Comparison of ENCODE assay signal across 12 cellular contexts in the genomic region with DNA sequence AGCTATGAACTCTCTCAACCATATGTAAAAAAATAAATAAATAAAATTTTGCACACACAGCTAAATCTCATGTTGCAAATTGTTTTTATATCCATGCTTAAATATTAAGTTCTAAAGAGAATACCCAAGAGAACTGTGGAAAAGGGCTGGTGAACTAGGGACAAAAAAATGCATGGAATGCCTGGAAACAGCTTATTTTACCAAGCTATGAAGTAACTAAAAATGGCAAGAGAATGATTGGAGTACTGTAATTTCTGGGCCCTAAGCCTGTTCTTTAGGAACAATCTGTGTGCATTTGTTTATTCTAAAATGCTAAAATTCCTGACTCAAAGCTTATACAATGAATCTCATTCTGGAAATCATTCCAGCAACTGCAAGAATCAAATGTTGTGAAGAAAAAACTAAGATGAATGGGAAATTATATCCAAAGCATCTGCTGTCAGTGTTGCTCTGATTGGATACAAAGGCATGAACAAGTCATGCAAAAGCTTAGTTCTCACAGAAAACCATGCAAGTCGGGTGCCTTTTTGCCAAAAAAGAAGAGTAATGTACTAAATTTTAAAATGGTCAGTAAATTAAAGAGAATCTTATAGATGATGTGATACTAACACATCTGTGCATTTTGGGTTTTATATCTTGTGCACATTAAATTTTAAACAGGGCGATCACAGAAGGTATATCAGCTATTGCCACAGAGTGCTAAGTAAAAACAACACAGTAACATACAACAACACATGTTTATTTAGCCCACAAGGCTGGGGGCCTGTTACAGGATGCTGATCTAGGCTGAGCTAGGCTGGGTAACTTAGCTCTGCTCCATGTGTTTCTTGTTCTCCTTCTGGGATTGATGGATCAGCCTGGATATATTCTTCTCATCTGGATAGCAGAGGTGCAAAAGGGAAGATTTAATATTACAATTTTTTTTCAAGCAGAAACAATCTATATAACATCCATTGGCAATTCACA.
DNase-seq lines count a peak whose midpoint lies in the region; ATAC-seq and TF ChIP-seq lines count a peak whose summit lies in the region.
"Had no signal": no experiment of that assay in that cellular context is flagged by ENCODE, and none has a peak within 500 bp of the region (broad histone marks: within the 10 kb centered on the region; RNA-seq: fewer than 3 reads in every experiment).

No MANE protein-coding gene starts in this region.

- no peaks in the 10 kb centered on the region for H3K27me3 Mint-ChIP-seq in progenitor cell of endocrine pancreas
- H3K27me3 Mint-ChIP-seq: CD4-positive, CD25-positive, alpha-beta regulatory T cell; stimulated activated naive CD8-positive, alpha-beta T cell treated with anti-CD3 and anti-CD28 coated beads, Interleukin-15, Interleukin-2, amounts not matched to agents 100 ng/mL and 50 ng/mL, for 24 hours had no signal

- no peak for TF ChIP-seq RAD21 in Ishikawa (IDR thresholded peaks at IDR 0.05; ENCODE audit: low read depth)

- no peaks in the 10 kb centered on the region for H3K36me3 Mint-ChIP-seq in stimulated activated effector memory CD8-positive, alpha-beta T cell treated with anti-CD3 and anti-CD28 coated beads, Interleukin-12 subunit alpha, Interleukin-12 subunit beta, amount 100 ng/mL, for 72 hours
- no peaks in the 10 kb centered on the region for H3K36me3 Mint-ChIP-seq in progenitor cell of endocrine pancreas (ENCODE audit: insufficient read depth)
- no peaks in the 10 kb centered on the region for H3K36me3 Mint-ChIP-seq in activated naive CD4-positive, alpha-beta T cell treated with anti-CD3 and anti-CD28 coated beads, Interleukin-2, amount 50 U/mL, for 72 hours
- H3K36me3 Mint-ChIP-seq: CD4-positive, CD25-positive, alpha-beta regulatory T cell; naive thymus-derived CD4-positive, alpha-beta T cell had no signal

- H3K4me1 Mint-ChIP-seq in stimulated activated effector memory CD8-positive, alpha-beta T cell treated with anti-CD3 and anti-CD28 coated beads, Interleukin-12 subunit alpha, Interleukin-12 subunit beta, amount 100 ng/mL, for 72 hours: no peaks in the 10 kb centered on the region
- H3K4me1 Mint-ChIP-seq in progenitor cell of endocrine pancreas (ENCODE audit: low read depth): no peaks in the 10 kb centered on the region
- H3K4me1 Mint-ChIP-seq: CD4-positive, CD25-positive, alpha-beta regulatory T cell; naive thymus-derived CD4-positive, alpha-beta T cell had no signal

- H3K4me3 Mint-ChIP-seq in stimulated activated effector memory CD8-positive, alpha-beta T cell treated with anti-CD3 and anti-CD28 coated beads, Interleukin-12 subunit alpha, Interleukin-12 subunit beta, amount 100 ng/mL, for 72 hours: no peak overlapping the region
- no peak overlapping the region for H3K4me3 Mint-ChIP-seq in progenitor cell of endocrine pancreas (ENCODE audit: low read depth)
- H3K4me3 Mint-ChIP-seq: CD4-positive, CD25-positive, alpha-beta regulatory T cell; naive thymus-derived CD4-positive, alpha-beta T cell; stimulated activated naive CD8-positive, alpha-beta T cell treated with anti-CD3 and anti-CD28 coated beads, Interleukin-15, Interleukin-2, amounts not matched to agents 100 ng/mL and 50 ng/mL, for 24 hours had no signal

- TF ChIP-seq EP300 in Ishikawa (IDR thresholded peaks at IDR 0.05; ENCODE audit: borderline replicate concordance): no peak

- no peak for TF ChIP-seq CTCF in choroid plexus epithelial cell (conservative IDR thresholded peaks at IDR 0.05; ENCODE audit: low read depth, low read length)
- TF ChIP-seq CTCF in progenitor cell of endocrine pancreas (IDR thresholded peaks at IDR 0.05; ENCODE audit: unreplicated experiment): no peak

- DNase-seq in AG08395 (ENCODE audit: low spot score): peak; percentile 60
- peak; percentile 79 for DNase-seq in choroid plexus epithelial cell (ENCODE audit: low read depth)
- DNase-seq in myocyte (ENCODE audit: low read depth): peak; percentile 76
- no peak for DNase-seq in stimulated activated effector memory CD8-positive, alpha-beta T cell treated with anti-CD3 and anti-CD28 coated beads, Interleukin-12 subunit alpha, Interleukin-12 subunit beta, amount 100 ng/mL, for 72 hours (ENCODE audit: low spot score in 2 of 2)
- DNase-seq in progenitor cell of endocrine pancreas (ENCODE audit: low spot score, unreplicated experiment): no peak
- DNase-seq in activated naive CD4-positive, alpha-beta T cell treated with anti-CD3 and anti-CD28 coated beads, Interleukin-2, amount 50 U/mL, for 72 hours (ENCODE audit: low spot score in 2 of 2): no peak
- no peak for DNase-seq in NCI-H146 (lab: John Stamatoyannopoulos, UW)
- DNase-seq: CD4-positive, CD25-positive, alpha-beta regulatory T cell; naive thymus-derived CD4-positive, alpha-beta T cell; NCI-H2227 treated with DMSO at 0.1 percent for 48 hours had no signal

- H3K27ac Mint-ChIP-seq in stimulated activated effector memory CD8-positive, alpha-beta T cell treated with anti-CD3 and anti-CD28 coated beads, Interleukin-12 subunit alpha, Interleukin-12 subunit beta, amount 100 ng/mL, for 72 hours: no peak overlapping the region
- no peak overlapping the region for H3K27ac Mint-ChIP-seq in progenitor cell of endocrine pancreas
- H3K27ac Mint-ChIP-seq in activated naive CD4-positive, alpha-beta T cell treated with anti-CD3 and anti-CD28 coated beads, Interleukin-2, amount 50 U/mL, for 72 hours: no peak overlapping the region
- H3K27ac Mint-ChIP-seq: CD4-positive, CD25-positive, alpha-beta regulatory T cell; naive thymus-derived CD4-positive, alpha-beta T cell; stimulated activated naive CD8-positive, alpha-beta T cell treated with anti-CD3 and anti-CD28 coated beads, Interleukin-15, Interleukin-2, amounts not matched to agents 100 ng/mL and 50 ng/mL, for 24 hours had no signal

- H3K4me3 ChIP-seq in choroid plexus epithelial cell (ENCODE audit: low read depth, low read length): no peak overlapping the region

- ATAC-seq in stimulated activated effector memory CD8-positive, alpha-beta T cell treated with anti-CD3 and anti-CD28 coated beads, Interleukin-12 subunit alpha, Interleukin-12 subunit beta, amount 100 ng/mL, for 72 hours: no peak
- ATAC-seq in activated naive CD4-positive, alpha-beta T cell treated with anti-CD3 and anti-CD28 coated beads, Interleukin-2, amount 50 U/mL, for 72 hours: no peak
- ATAC-seq: naive thymus-derived CD4-positive, alpha-beta T cell had no signal

- peaks cover 7% of the 10 kb centered on the region for H3K9me3 Mint-ChIP-seq in stimulated activated effector memory CD8-positive, alpha-beta T cell treated with anti-CD3 and anti-CD28 coated beads, Interleukin-12 subunit alpha, Interleukin-12 subunit beta, amount 100 ng/mL, for 72 hours
- H3K9me3 Mint-ChIP-seq in progenitor cell of endocrine pancreas (ENCODE audit: low read depth): no peaks in the 10 kb centered on the region
- no peaks in the 10 kb centered on the region for H3K9me3 Mint-ChIP-seq in activated naive CD4-positive, alpha-beta T cell treated with anti-CD3 and anti-CD28 coated beads, Interleukin-2, amount 50 U/mL, for 72 hours
- H3K9me3 Mint-ChIP-seq: stimulated activated naive CD8-positive, alpha-beta T cell treated with anti-CD3 and anti-CD28 coated beads, Interleukin-15, Interleukin-2, amounts not matched to agents 100 ng/mL and 50 ng/mL, for 24 hours had no signal

TF ChIP-seq in Ishikawa, 13 proteins besides CTCF, POLR2A, EP300 and RAD21:
- TF ChIP-seq TEAD4 (IDR thresholded peaks at IDR 0.05) (peak; percentile 79), TAF1 (IDR thresholded peaks at IDR 0.05; ENCODE audit: low read depth) (no peak)

Comparison
In these comparisons a context has a peak if more than half of its experiments do, and no peak if none do; other contexts are left out.
1. DNase-seq: peak in AG08395 (single experiment), choroid plexus epithelial cell (single experiment) and myocyte (single experiment); none in stimulated activated effector memory CD8-positive, alpha-beta T cell treated with anti-CD3 and anti-CD28 coated beads, Interleukin-12 subunit alpha, Interleukin-12 subunit beta, amount 100 ng/mL, for 72 hours (0 of 2), progenitor cell of endocrine pancreas (single experiment), activated naive CD4-positive, alpha-beta T cell treated with anti-CD3 and anti-CD28 coated beads, Interleukin-2, amount 50 U/mL, for 72 hours (0 of 2) and NCI-H146 (single experiment).